In the genomic region with DNA sequence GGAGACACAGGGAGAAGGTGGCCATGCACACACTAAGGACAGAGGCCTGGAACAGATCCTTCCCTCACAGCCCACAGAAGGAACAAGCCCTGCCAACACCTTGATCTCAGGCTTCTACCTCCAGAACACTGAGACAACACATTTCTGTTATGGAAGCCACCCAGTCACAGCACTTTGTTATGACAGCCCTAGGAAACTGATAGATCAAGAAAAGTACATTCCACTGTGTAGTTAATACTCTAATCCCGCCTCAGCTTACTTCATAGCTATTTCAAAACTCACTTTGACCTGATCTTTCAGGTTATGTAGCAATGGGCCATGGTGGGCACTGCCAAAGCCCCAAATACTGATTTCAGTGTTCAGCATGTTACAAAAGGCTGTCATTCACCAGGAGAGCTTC, we compare ENCODE assay signal across 19 cellular contexts.
A peak's percentile ranks its signal among the peaks of the same experiment; 100 is the strongest.
DNase-seq lines count a peak whose midpoint lies in the region; ATAC-seq, FAIRE-seq and TF ChIP-seq lines count a peak whose summit lies in the region.
"Had no signal": no experiment of that assay in that cellular context is flagged by ENCODE, and none has a peak within 500 bp of the region (broad histone marks: within the 10 kb centered on the region; RNA-seq: fewer than 3 reads in every experiment).

No MANE protein-coding gene starts in this region.

- H2AFZ ChIP-seq in GM23338 (0 out of 2 replicates have a peak overlapping the region, but pooled peaks have one; percentile 4), K562 (ENCODE audit: low read depth, low read length) (peak overlapping the region; percentile 47; the same call in 1 of the 2 replicates)
- H2AFZ ChIP-seq: GM23248 had no signal

- H3K4me1 Mint-ChIP-seq in GM23338, result peaks cover 24% of the 10 kb centered on the region
- peaks cover 26% of the 10 kb centered on the region for H3K4me1 Mint-ChIP-seq in nephron progenitor cell
- H3K4me1 Mint-ChIP-seq in endothelial cell (ENCODE audit: unreplicated experiment), result peaks cover 19% of the 10 kb centered on the region

- TF ChIP-seq RAD21 in K562 (CRISPR knock-in tag; conservative IDR thresholded peaks at IDR 0.05 in 1 of 2, IDR thresholded peaks at IDR 0.05 in 1 of 2), result no peak

- H3K36me3 Mint-ChIP-seq in GM23338 (ENCODE audit: low read depth) (peaks cover 31% of the 10 kb centered on the region), nephron progenitor cell (ENCODE audit: low read depth) (no peaks in the 10 kb centered on the region), endothelial cell (ENCODE audit: low read depth, unreplicated experiment) (peaks cover 12% of the 10 kb centered on the region)

- H3K27ac ChIP-seq in GM23338 (ENCODE audit: low read depth), result no peak overlapping the region
- H3K27ac ChIP-seq in K562 (ENCODE audit: extremely low read depth, low read depth, low read length), result no peak overlapping the region
- H3K27ac ChIP-seq in esophagus squamous epithelium, result peak overlapping the region; percentile 67 to 91 (median 84)
- H3K27ac ChIP-seq: GM23248 had no signal

- no peak for FAIRE-seq in K562 (lab: Jason Lieb, UNC)
- FAIRE-seq: GM19239 had no signal

- H3K79me2 ChIP-seq in GM23338 (replicated peaks; ENCODE audit: insufficient read depth) (no peaks in the 10 kb centered on the region), K562 (ENCODE audit: control insufficient read depth, insufficient read depth, low read length) (no peaks in the 10 kb centered on the region)

- H3K9me1 ChIP-seq in K562 (ENCODE audit: control insufficient read depth, insufficient read depth, low read length), result no peaks in the 10 kb centered on the region

- BruUV-seq in K562 (replicated peaks; lab: Mats Ljungman, UMichigan), result no TSS peak

- no peak overlapping the region for H3K9ac ChIP-seq in K562 (ENCODE audit: insufficient read depth in 1 of 2, low read depth in 2 of 2, low read length in 2 of 2)
- H3K9ac ChIP-seq: GM23248 had no signal

- H3K4me3 Mint-ChIP-seq in GM23338 (no peak overlapping the region), nephron progenitor cell (no peak overlapping the region), endothelial cell (ENCODE audit: unreplicated experiment) (no peak overlapping the region)
- H3K4me3 Mint-ChIP-seq: CD4-positive, alpha-beta T cell had no signal

- POLR2A ChIA-PET in K562 (lab: Yijun Ruan, JAX), result no interaction called here

- no peaks in the 10 kb centered on the region for H3K27me3 ChIP-seq in GM23338 (ENCODE audit: insufficient read depth)
- H3K27me3 ChIP-seq in K562 (ENCODE audit: control insufficient read depth in 2 of 2, insufficient read depth in 2 of 2, low read length in 2 of 2), result no peaks in the 10 kb centered on the region
- H3K27me3 ChIP-seq in esophagus squamous epithelium, result no peaks in the 10 kb centered on the region

- peaks cover 9% of the 10 kb centered on the region for H3K9me2 ChIP-seq in GM23338 (ENCODE audit: insufficient read depth)

- no peak overlapping the region for H3K4me2 ChIP-seq in GM23338
- H3K4me2 ChIP-seq in K562 (ENCODE audit: insufficient read depth, low read length), result no peak overlapping the region

- intact Hi-C loops in K562 (cut with micrococcal nuclease) (no loop called here), esophagus squamous epithelium (cut with DNase I) (no loop called here)

- in situ Hi-C loops in K562 (cut with MboI), result loop anchor here (10.0 kb wide), 1 partner anchor 873 kb away; no protein-coding TSS in a partner anchor

- TF ChIP-seq POLR2A in K562 (conservative IDR thresholded peaks at IDR 0.05) (no peak), esophagus squamous epithelium (IDR thresholded peaks at IDR 0.05) (no peak)

- TF ChIP-seq EP300 in K562 (IDR thresholded peaks at IDR 0.05; ENCODE audit: low read length), result no peak

- no peak for DNase-seq in GM23338 (ENCODE audit: low spot score)
- no peak for DNase-seq in K562 (ENCODE audit: extremely low read depth in 1 of 4, low spot score in 3 of 4)
- DNase-seq in esophagus squamous epithelium (lab: John Stamatoyannopoulos, UW), result no peak
- no peak for DNase-seq in nephron progenitor cell
- no peak for DNase-seq in endothelial cell (ENCODE audit: low spot score)
- DNase-seq in GDM1 (lab: John Stamatoyannopoulos, UW), result no peak
- DNase-seq in dermis blood vessel endothelial cell, result no peak
- DNase-seq: Caco-2; CD4-positive, alpha-beta T cell; DMS153; GF-D8; GM23248; KG1; NCI-H1417 treated with DMSO at 0.1 percent for 48 hours; NCI-H187 treated with DMSO at 0.1 percent for 48 hours; NCI-H226; NCI-H524 had no signal

- H3K4me3 ChIP-seq in GM23338, result no peak overlapping the region
- H3K4me3 ChIP-seq in K562, result no peak overlapping the region
- H3K4me3 ChIP-seq in esophagus squamous epithelium, result no peak overlapping the region
- H3K4me3 ChIP-seq: GM23248 had no signal

- 9% methylated on average over 1 of the region's 1 CpG for WGBS in K562 (ENCODE audit: insufficient coverage, low coverage, missing lambda C conversion rate)
- 36 to 54% methylated on average over 1 of the region's 1 CpG for WGBS in esophagus squamous epithelium, 2 donors

- no peak for TF ChIP-seq CTCF in GM23338 (conservative IDR thresholded peaks at IDR 0.05; ENCODE audit: low read depth in 2 of 2)
- no peak for TF ChIP-seq CTCF in K562 (IDR thresholded peaks at IDR 0.05 in 2 of 3, conservative IDR thresholded peaks at IDR 0.05 in 1 of 3; ENCODE audit: insufficient read depth in 2 of 3, low read depth in 1 of 3, low read length in 3 of 3)
- TF ChIP-seq CTCF in esophagus squamous epithelium (IDR thresholded peaks at IDR 0.05), result no peak
- no peak for TF ChIP-seq CTCF in nephron progenitor cell (IDR thresholded peaks at IDR 0.05)
- TF ChIP-seq CTCF in endothelial cell (IDR thresholded peaks at IDR 0.05; ENCODE audit: unreplicated experiment), result no peak

- H3K9me3 Mint-ChIP-seq in GM23338 (peaks cover 33% of the 10 kb centered on the region), nephron progenitor cell (peaks cover 30% of the 10 kb centered on the region), endothelial cell (ENCODE audit: unreplicated experiment) (peaks cover 10% of the 10 kb centered on the region)

- H3K9me3 ChIP-seq in K562 (replicated peaks; ENCODE audit: control insufficient read depth, insufficient read depth, low read depth, low read length) (no peaks in the 10 kb centered on the region), esophagus squamous epithelium (no peaks in the 10 kb centered on the region)

- CTCF ChIA-PET in K562 (lab: Yijun Ruan, JAX; ENCODE audit: low intra/inter-chr PET ratio), result no interaction called here

- H3F3A ChIP-seq in GM23338 (replicated peaks; ENCODE audit: low read depth), result peaks cover 4% of the 10 kb centered on the region; the same call in 1 of the 2 replicates

- H3K4me1 ChIP-seq in GM23338 (ENCODE audit: insufficient read depth), result peaks cover 19% of the 10 kb centered on the region
- peaks cover 4 to 26% of the 10 kb centered on the region in 2 experiments; a peak in 4 of 5 replicates for H3K4me1 ChIP-seq in K562 (replicated peaks in 1 of 2; ENCODE audit: control insufficient read depth in 2 of 2, insufficient read depth in 2 of 2, low read length in 2 of 2)
- H3K4me1 ChIP-seq in esophagus squamous epithelium, result peaks cover 6 to 56% (median 21%) of the 10 kb centered on the region in 3 donors

- H3K27me3 Mint-ChIP-seq in GM23338 (ENCODE audit: insufficient read depth, low read depth, poor library complexity) (peaks cover 3% of the 10 kb centered on the region), nephron progenitor cell (ENCODE audit: low read depth, poor library complexity) (no peaks in the 10 kb centered on the region), endothelial cell (ENCODE audit: unreplicated experiment) (no peaks in the 10 kb centered on the region)

- H3K27ac Mint-ChIP-seq in GM23338 (no peak overlapping the region), nephron progenitor cell (peak overlapping the region; percentile 61), endothelial cell (ENCODE audit: unreplicated experiment) (no peak overlapping the region)
- H3K27ac Mint-ChIP-seq: CD4-positive, alpha-beta T cell had no signal

- H4K20me1 ChIP-seq in GM23338 (replicated peaks; ENCODE audit: insufficient read depth) (no peaks in the 10 kb centered on the region), K562 (replicated peaks; ENCODE audit: control insufficient read depth, insufficient read depth, low read length) (no peaks in the 10 kb centered on the region)

- ATAC-seq in GM23338, result no peak
- ATAC-seq in K562, result no peak
- no peak for ATAC-seq in GM18517 (IDR thresholded peaks at IDR 0.05; ENCODE audit: unreplicated experiment)

- no peaks in the 10 kb centered on the region; the same call in 1 of the 2 replicates for H3K36me3 ChIP-seq in GM23338 (ENCODE audit: insufficient read depth)
- no peaks in the 10 kb centered on the region for H3K36me3 ChIP-seq in K562 (ENCODE audit: control insufficient read depth, insufficient read depth, low read length)
- no peaks in the 10 kb centered on the region for H3K36me3 ChIP-seq in esophagus squamous epithelium

TF ChIP-seq in GM23338, 12 proteins besides CTCF, POLR2A, EP300 and RAD21 (continues in another document):
- no peak for TF ChIP-seq POLR2AphosphoS5 (IDR thresholded peaks at IDR 0.05; ENCODE audit: low read depth)

TF ChIP-seq in K562, 482 proteins besides CTCF, POLR2A, EP300 and RAD21 (continues in another document):
- TF ChIP-seq MCM7 (IDR thresholded peaks at IDR 0.05), result no peak
- TF ChIP-seq GTF2F1 (IDR thresholded peaks at IDR 0.05; ENCODE audit: low read depth, low read length), result no peak
- TF ChIP-seq, protein P1, sequence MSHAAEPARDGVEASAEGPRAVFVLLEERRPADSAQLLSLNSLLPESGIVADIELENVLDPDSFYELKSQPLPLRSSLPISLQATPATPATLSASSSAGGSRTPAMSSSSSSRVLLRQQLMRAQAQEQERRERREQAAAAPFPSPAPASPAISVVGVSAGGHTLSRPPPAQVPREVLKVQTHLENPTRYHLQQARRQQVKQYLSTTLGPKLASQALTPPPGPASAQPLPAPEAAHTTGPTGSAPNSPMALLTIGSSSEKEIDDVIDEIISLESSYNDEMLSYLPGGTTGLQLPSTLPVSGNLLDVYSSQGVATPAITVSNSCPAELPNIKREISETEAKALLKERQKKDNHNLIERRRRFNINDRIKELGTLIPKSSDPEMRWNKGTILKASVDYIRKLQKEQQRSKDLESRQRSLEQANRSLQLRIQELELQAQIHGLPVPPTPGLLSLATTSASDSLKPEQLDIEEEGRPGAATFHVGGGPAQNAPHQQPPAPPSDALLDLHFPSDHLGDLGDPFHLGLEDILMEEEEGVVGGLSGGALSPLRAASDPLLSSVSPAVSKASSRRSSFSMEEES (CRISPR knock-in tag; IDR thresholded peaks at IDR 0.05), result no peak
- no peak for TF ChIP-seq RBBP5 (IDR thresholded peaks at IDR 0.05; ENCODE audit: borderline replicate concordance, insufficient read depth, low read length, poor library complexity, severe bottlenecking)
- TF ChIP-seq TGIF2 (CRISPR knock-in tag; IDR thresholded peaks at IDR 0.05), result no peak
- TF ChIP-seq SMAD2 (IDR thresholded peaks at IDR 0.05; ENCODE audit: low read depth, low read length), result no peak
- TF ChIP-seq ZNF830 (CRISPR knock-in tag; IDR thresholded peaks at IDR 0.05), result no peak

Comparison
In these comparisons a context has a peak if more than half of its experiments do, and no peak if none do; other contexts are left out.
1. H3K27ac ChIP-seq: peak in esophagus squamous epithelium (4 of 4); none in GM23338 (single experiment) and K562 (single experiment).